In genomic region chr7:114924066-114924712, GRCh38 we compare ENCODE assay signal across 9 cellular contexts. TPM values are rescaled to one million over a fixed set of nuclear protein-coding genes. Genes with fewer than 3 reads are reported as not detected.
A peak's percentile ranks its signal among the peaks of the same experiment; 100 is the strongest.
DNase-seq lines count a peak whose midpoint lies in the region; ATAC-seq and TF ChIP-seq lines count a peak whose summit lies in the region.
"Had no signal": no experiment of that assay in that cellular context is flagged by ENCODE, and none has a peak within 500 bp of the region (broad histone marks: within the 10 kb centered on the region; RNA-seq: fewer than 3 reads in every experiment).

No MANE protein-coding gene starts in this region.

- H3K4me1 ChIP-seq in left ventricle myocardium inferior (peaks cover 43% of the 10 kb centered on the region), hepatocyte (ENCODE audit: insufficient read depth) (no peaks in the 10 kb centered on the region), uterus (peaks cover 0 to 8% of the 10 kb centered on the region in 2 donors)

- H2AFZ ChIP-seq in hepatocyte = no peak overlapping the region

- no peak for TF ChIP-seq CTCF in left ventricle myocardium inferior (IDR thresholded peaks at IDR 0.05; ENCODE audit: borderline replicate concordance)
- no peak for TF ChIP-seq CTCF in hepatocyte (IDR thresholded peaks at IDR 0.05; ENCODE audit: poor library complexity)
- no peak for TF ChIP-seq CTCF in uterus (IDR thresholded peaks at IDR 0.05)
- TF ChIP-seq CTCF in progenitor cell of endocrine pancreas (IDR thresholded peaks at IDR 0.05; ENCODE audit: unreplicated experiment) = no peak

- H4K20me1 ChIP-seq in hepatocyte (ENCODE audit: insufficient read depth, poor library complexity, severe bottlenecking) = peaks cover 5% of the 10 kb centered on the region

- H3K9me2 ChIP-seq in hepatocyte (replicated peaks; ENCODE audit: insufficient read depth) = no peaks in the 10 kb centered on the region

- no peak overlapping the region for H3K4me3 Mint-ChIP-seq in progenitor cell of endocrine pancreas (ENCODE audit: low read depth)

- H3K27me3 Mint-ChIP-seq in progenitor cell of endocrine pancreas = peaks cover 11% of the 10 kb centered on the region

- H3K27me3 ChIP-seq in left ventricle myocardium inferior (ENCODE audit: low read depth) = no peaks in the 10 kb centered on the region
- no peaks in the 10 kb centered on the region for H3K27me3 ChIP-seq in hepatocyte
- no peaks in the 10 kb centered on the region for H3K27me3 ChIP-seq in uterus

- no peaks in the 10 kb centered on the region for H3K36me3 Mint-ChIP-seq in progenitor cell of endocrine pancreas (ENCODE audit: insufficient read depth)

- WGBS in hepatocyte (ENCODE audit: low lambda C conversion rate, missing lambda C conversion rate) = 60% methylated on average over 4 of the region's 4 CpGs

- H3K79me2 ChIP-seq in hepatocyte = peaks cover 48% of the 10 kb centered on the region

- no peak for DNase-seq in left ventricle myocardium inferior
- DNase-seq in left ventricle myocardium superior = no peak
- DNase-seq in RPMI8226 = peak; percentile 59
- DNase-seq in hepatocyte (ENCODE audit: low spot score) = no peak
- no peak for DNase-seq in uterus
- DNase-seq in NCI-H526 (lab: John Stamatoyannopoulos, UW) = no peak
- DNase-seq in MV-4-11 (lab: John Stamatoyannopoulos, UW) = no peak
- no peak for DNase-seq in progenitor cell of endocrine pancreas (ENCODE audit: low spot score, unreplicated experiment)
- DNase-seq: DMS79 had no signal

- H3K9me3 Mint-ChIP-seq in progenitor cell of endocrine pancreas (ENCODE audit: low read depth) = no peaks in the 10 kb centered on the region

- intact Hi-C loops in left ventricle myocardium inferior (cut with micrococcal nuclease) = loop anchor here (10.0 kb wide), 1 partner anchor 51 kb away; no protein-coding TSS in a partner anchor
- intact Hi-C loops in left ventricle myocardium superior (cut with micrococcal nuclease) = no loop called here
- intact Hi-C loops in uterus (cut with DNase I; ENCODE audit: low total_unique reads) = no loop called here

- no peak for TF ChIP-seq POLR2A in uterus (IDR thresholded peaks at IDR 0.05)

- H3K4me3 ChIP-seq in left ventricle myocardium inferior = peak overlapping the region; percentile 90
- no peak overlapping the region for H3K4me3 ChIP-seq in hepatocyte
- H3K4me3 ChIP-seq in uterus = peak overlapping the region in 1 of 2 donors; percentile 80

- peak overlapping the region; percentile 93 for H3K27ac ChIP-seq in left ventricle myocardium inferior (replicated peaks)
- H3K27ac ChIP-seq in hepatocyte = no peak overlapping the region
- H3K27ac ChIP-seq in uterus = peak overlapping the region; percentile 93 to 96

- no peaks in the 10 kb centered on the region for H3K9me3 ChIP-seq in left ventricle myocardium inferior (replicated peaks)
- H3K9me3 ChIP-seq in hepatocyte (ENCODE audit: low read depth) = no peaks in the 10 kb centered on the region
- no peaks in the 10 kb centered on the region for H3K9me3 ChIP-seq in uterus

- no peak for ATAC-seq in left ventricle myocardium superior

- H3K36me3 ChIP-seq in left ventricle myocardium inferior (peaks cover 8% of the 10 kb centered on the region), hepatocyte (replicated peaks; ENCODE audit: insufficient read depth, low read depth) (no peaks in the 10 kb centered on the region), uterus (no peaks in the 10 kb centered on the region)

- H3K27ac Mint-ChIP-seq in progenitor cell of endocrine pancreas = no peak overlapping the region

- peaks cover 8% of the 10 kb centered on the region for H3K4me1 Mint-ChIP-seq in progenitor cell of endocrine pancreas (ENCODE audit: low read depth)

- H3K4me2 ChIP-seq in hepatocyte = peak overlapping the region; percentile 75

RNA-seq across cellular contexts. Expression of gene MDFIC, which starts 2.3 kb away (rescaled TPM):
- total RNA-seq in left ventricle myocardium inferior (26.5 TPM), left ventricle myocardium superior (19.9 TPM), hepatocyte (14.5 and 18.5 TPM in 2 replicates), uterus (10 to 100 TPM; 35.8 to 79.2 (median 66.1) TPM), progenitor cell of endocrine pancreas (5.4 and 6.7 TPM in 2 replicates)
- polyA plus RNA-seq in hepatocyte = 7.6 and 10.6 TPM in 2 replicates
